ENCODE assay signal across 11 cellular contexts in genomic region chr19:2663920-2664571, GRCh38. TPM values are rescaled to one million over a fixed set of nuclear protein-coding genes. Genes with fewer than 3 reads are reported as not detected.
A peak's percentile ranks its signal among the peaks of the same experiment; 100 is the strongest.
DNase-seq lines count a peak whose midpoint lies in the region; ATAC-seq and TF ChIP-seq lines count a peak whose summit lies in the region.
"Had no signal": no experiment of that assay in that cellular context is flagged by ENCODE, and none has a peak within 500 bp of the region (broad histone marks: within the 10 kb centered on the region; RNA-seq: fewer than 3 reads in every experiment).

No MANE protein-coding gene starts in this region.

- peak overlapping the region; percentile 63 to 88 (median 80) for H3K4me2 ChIP-seq in BLaER1 treated with 17β-estradiol and CSF1 and Interleukin-3, amounts not matched to agents 10 nM and 100 nM

- peak overlapping the region; percentile 2 to 78 (median 54); a peak in 20 of 22 replicates for H3K27ac ChIP-seq in BLaER1 treated with 17β-estradiol and CSF1 and Interleukin-3, amounts not matched to agents 10 nM and 100 nM

- peaks cover 0 to 65% (median 15%) of the 10 kb centered on the region in 11 experiments; a peak in 14 of 22 replicates for H3K36me3 ChIP-seq in BLaER1 treated with 17β-estradiol and CSF1 and Interleukin-3, amounts not matched to agents 10 nM and 100 nM

- H3K27ac Mint-ChIP-seq in activated naive CD4-positive, alpha-beta T cell treated with anti-CD3 and anti-CD28 coated beads, Interleukin-2, amount 50 U/mL, for 72 hours = peak overlapping the region in 1 of 2 donors; percentile 33
- H3K27ac Mint-ChIP-seq: stimulated activated naive CD8-positive, alpha-beta T cell treated with anti-CD3 and anti-CD28 coated beads, Interleukin-15, Interleukin-2, amounts not matched to agents 100 ng/mL and 50 ng/mL, for 24 hours had no signal

- peak overlapping the region; percentile 5 to 72 (median 51); a peak in 20 of 22 replicates for H3K9ac ChIP-seq in BLaER1 treated with 17β-estradiol and CSF1 and Interleukin-3, amounts not matched to agents 10 nM and 100 nM

- DNase-seq in NB4 (ENCODE audit: low read depth) (peak; percentile 27), left ventricle myocardium superior (peak; percentile 89), HPDE6-E6E7 (ENCODE audit: extremely low spot score) (no peak)
- DNase-seq in stimulated activated CD4-positive, alpha-beta T cell treated with anti-CD3 and anti-CD28 coated beads, Interleukin-1b, Interleukin-23, amount 100 ng/mL, for 48 hours = no peak
- no peak for DNase-seq in activated naive CD4-positive, alpha-beta T cell treated with anti-CD3 and anti-CD28 coated beads, Interleukin-2, amount 50 U/mL, for 72 hours (ENCODE audit: low spot score in 2 of 2)
- DNase-seq: Caco-2 had no signal

- TF ChIP-seq CTCF in NB4 (IDR thresholded peaks at IDR 0.05; ENCODE audit: low read depth, low read length) = peak; percentile 24

- ATAC-seq in GM21381 (IDR thresholded peaks at IDR 0.05; ENCODE audit: unreplicated experiment) = peak; percentile 65
- peak; percentile 96 for ATAC-seq in left ventricle myocardium superior
- ATAC-seq in HG03457 (IDR thresholded peaks at IDR 0.05; ENCODE audit: unreplicated experiment) = no peak
- no peak for ATAC-seq in activated naive CD4-positive, alpha-beta T cell treated with anti-CD3 and anti-CD28 coated beads, Interleukin-2, amount 50 U/mL, for 72 hours

- peaks cover 24 to 59% (median 46%) of the 10 kb centered on the region in 10 experiments for H3K4me1 ChIP-seq in BLaER1 treated with 17β-estradiol and CSF1 and Interleukin-3, amounts not matched to agents 10 nM and 100 nM
- H3K4me1 ChIP-seq: Caco-2 had no signal

- H4K20me1 ChIP-seq in BLaER1 treated with 17β-estradiol and CSF1 and Interleukin-3, amounts not matched to agents 10 nM and 100 nM = peaks cover 0 to 45% (median 0%) of the 10 kb centered on the region in 11 experiments; a peak in 4 of 22 replicates

- H3K36me3 Mint-ChIP-seq in activated naive CD4-positive, alpha-beta T cell treated with anti-CD3 and anti-CD28 coated beads, Interleukin-2, amount 50 U/mL, for 72 hours = peaks cover 0 to 5% of the 10 kb centered on the region in 2 donors

- no peaks in the 10 kb centered on the region for H3K27me3 ChIP-seq in BLaER1 treated with 17β-estradiol and CSF1 and Interleukin-3, amounts not matched to agents 10 nM and 100 nM

- no peak for TF ChIP-seq POLR2A in NB4 (IDR thresholded peaks at IDR 0.05; ENCODE audit: extremely low read depth, insufficient read length)

- H3K4me3 ChIP-seq in BLaER1 treated with 17β-estradiol and CSF1 and Interleukin-3, amounts not matched to agents 10 nM and 100 nM = peak overlapping the region in 1 of 10 experiments; percentile 2; a peak in 1 of 20 replicates
- H3K4me3 ChIP-seq in NB4 (ENCODE audit: low read depth, low read length) = no peak overlapping the region

- H3K9me3 ChIP-seq in BLaER1 treated with 17β-estradiol and CSF1 and Interleukin-3, amounts not matched to agents 10 nM and 100 nM (replicated peaks in 1 of 11) = peaks cover 15 to 25% (median 21%) of the 10 kb centered on the region in 11 experiments
- H3K9me3 ChIP-seq: Caco-2 had no signal

- no peaks in the 10 kb centered on the region for H3K9me3 Mint-ChIP-seq in activated naive CD4-positive, alpha-beta T cell treated with anti-CD3 and anti-CD28 coated beads, Interleukin-2, amount 50 U/mL, for 72 hours
- H3K9me3 Mint-ChIP-seq: stimulated activated naive CD8-positive, alpha-beta T cell treated with anti-CD3 and anti-CD28 coated beads, Interleukin-15, Interleukin-2, amounts not matched to agents 100 ng/mL and 50 ng/mL, for 24 hours had no signal

- intact Hi-C loops in left ventricle myocardium superior (cut with micrococcal nuclease) = no loop called here

RNA-seq across cellular contexts. Expression of gene GNG7, which starts 38.4 kb away (rescaled TPM):
- total RNA-seq in left ventricle myocardium superior = 39.3 TPM
- total RNA-seq in activated naive CD4-positive, alpha-beta T cell treated with anti-CD3 and anti-CD28 coated beads, Interleukin-2, amount 50 U/mL, for 72 hours = under 1 TPM; 0.30 to 0.84 TPM
- total RNA-seq: myocyte had no signal

RNA-seq across cellular contexts. Expression of gene DIRAS1, which starts 57.1 kb away (rescaled TPM):
- total RNA-seq in left ventricle myocardium superior = 241 TPM
- under 1 TPM; 0.11 to 0.72 TPM for total RNA-seq in activated naive CD4-positive, alpha-beta T cell treated with anti-CD3 and anti-CD28 coated beads, Interleukin-2, amount 50 U/mL, for 72 hours

Comparison
In these comparisons a context has a peak if more than half of its experiments do, and no peak if none do; other contexts are left out.
1. ATAC-seq: peak in GM21381 (single experiment) and left ventricle myocardium superior (single experiment); none in HG03457 (single experiment) and activated naive CD4-positive, alpha-beta T cell treated with anti-CD3 and anti-CD28 coated beads, Interleukin-2, amount 50 U/mL, for 72 hours (0 of 2).
2. DNase-seq: peak in NB4 (single experiment) and left ventricle myocardium superior (single experiment); none in stimulated activated CD4-positive, alpha-beta T cell treated with anti-CD3 and anti-CD28 coated beads, Interleukin-1b, Interleukin-23, amount 100 ng/mL, for 48 hours (single experiment), HPDE6-E6E7 (single experiment) and activated naive CD4-positive, alpha-beta T cell treated with anti-CD3 and anti-CD28 coated beads, Interleukin-2, amount 50 U/mL, for 72 hours (0 of 2).
3. RNA of gene GNG7, which starts 38.4 kb away (total RNA-seq): 39.3 TPM in left ventricle myocardium superior (single experiment); 0.30 to 0.84 TPM in activated naive CD4-positive, alpha-beta T cell treated with anti-CD3 and anti-CD28 coated beads, Interleukin-2, amount 50 U/mL, for 72 hours; every median in the first group is over 10 times any median in the second.
4. RNA of gene DIRAS1, which starts 57.1 kb away (total RNA-seq): 241 TPM in left ventricle myocardium superior (single experiment); 0.11 to 0.72 TPM in activated naive CD4-positive, alpha-beta T cell treated with anti-CD3 and anti-CD28 coated beads, Interleukin-2, amount 50 U/mL, for 72 hours; every median in the first group is over 100 times any median in the second.